Comparison of ENCODE assay signal across 25 cellular contexts in genomic region chr15:85828869-85829268, GRCh38. TPM values are rescaled to one million over a fixed set of nuclear protein-coding genes. Genes with fewer than 3 reads are reported as not detected.
DNase-seq lines count a peak whose midpoint lies in the region; ATAC-seq and TF ChIP-seq lines count a peak whose summit lies in the region.
"Had no signal": no experiment of that assay in that cellular context is flagged by ENCODE, and none has a peak within 500 bp of the region (broad histone marks: within the 10 kb centered on the region; RNA-seq: fewer than 3 reads in every experiment).

No MANE protein-coding gene starts in this region.

- no peak for TF ChIP-seq CTCF in glutamatergic neuron (IDR thresholded peaks at IDR 0.05; ENCODE audit: partially characterized antibody, unreplicated experiment)

- ATAC-seq in HG03280 (IDR thresholded peaks at IDR 0.05; ENCODE audit: unreplicated experiment), result peak; percentile 53
- ATAC-seq: pancreas; stimulated activated memory B cell treated with anti-CD40 and anti-IgM and Interleukin-4, amounts not matched to agents 10 μg/mL and 1 μg/mL and 100 μg/mL, for 72 hours had no signal

- peaks cover 15% of the 10 kb centered on the region for H3K27me3 Mint-ChIP-seq in glutamatergic neuron (ENCODE audit: unreplicated experiment)
- H3K27me3 Mint-ChIP-seq: activated CD4-positive, alpha-beta T cell treated with anti-CD3 and anti-CD28 coated beads, Interleukin-2, amount 10 ng/mL, durations not matched to agents 7 days and 5 days had no signal

- H3K36me3 Mint-ChIP-seq in glutamatergic neuron (ENCODE audit: unreplicated experiment), result no peaks in the 10 kb centered on the region
- H3K36me3 Mint-ChIP-seq: stimulated activated memory B cell treated with anti-CD40 and anti-IgM and Interleukin-4, amounts not matched to agents 10 μg/mL and 1 μg/mL and 100 μg/mL, for 72 hours had no signal

- DNase-seq in ELF-1 (ENCODE audit: low read depth, low spot score), result peak; percentile 14
- peak; percentile 87 for DNase-seq in NCI-H82 (lab: John Stamatoyannopoulos, UW)
- DNase-seq in glutamatergic neuron, result peak; percentile 46
- no peak for DNase-seq in NCI-H187 (lab: John Stamatoyannopoulos, UW)
- DNase-seq in NCI-H2029 (lab: John Stamatoyannopoulos, UW), result no peak
- DNase-seq in HUDEP-2 (lab: John Stamatoyannopoulos, UW; ENCODE audit: unreplicated experiment in 76 of 76), result no peak
- DNase-seq in activated naive CD4-positive, alpha-beta T cell (lab: John Stamatoyannopoulos, UW), result no peak
- DNase-seq: activated CD4-positive, alpha-beta T cell treated with anti-CD3 and anti-CD28 coated beads, Interleukin-2, amount 10 ng/mL, durations not matched to agents 7 days and 5 days; activated naive CD4-positive, alpha-beta T cell treated with anti-CD3 and anti-CD28 coated beads, Interleukin-2, amount 50 U/mL, for 16 hours; activated T-cell treated with anti-CD3 and anti-CD28 coated beads, Interleukin-2, amount 50 U/mL, for 48 hours; amygdala; C1 segment of cervical spinal cord; Caco-2; dermis blood vessel endothelial cell; kidney; MG63; NCI-H1417; NCI-H526 treated with DMSO at 0.1 percent for 48 hours; pancreas; Right ventricle myocardium superior; spleen; stimulated activated CD4-positive, alpha-beta T cell treated with anti-CD3 and anti-CD28 coated beads, Interleukin-2, amount 100 ng/mL, for 48 hours had no signal

- H3K4me3 Mint-ChIP-seq in glutamatergic neuron (ENCODE audit: unreplicated experiment), result peak overlapping the region; percentile 64
- H3K4me3 Mint-ChIP-seq: activated CD4-positive, alpha-beta T cell treated with anti-CD3 and anti-CD28 coated beads, Interleukin-2, amount 10 ng/mL, durations not matched to agents 7 days and 5 days; nephron; stimulated activated memory B cell treated with anti-CD40 and anti-IgM and Interleukin-4, amounts not matched to agents 10 μg/mL and 1 μg/mL and 100 μg/mL, for 72 hours had no signal

- H3K4me1 Mint-ChIP-seq in glutamatergic neuron (ENCODE audit: low read depth, unreplicated experiment), result peaks cover 57% of the 10 kb centered on the region
- H3K4me1 Mint-ChIP-seq: stimulated activated memory B cell treated with anti-CD40 and anti-IgM and Interleukin-4, amounts not matched to agents 10 μg/mL and 1 μg/mL and 100 μg/mL, for 72 hours had no signal

- peaks cover 16% of the 10 kb centered on the region for H3K9me3 Mint-ChIP-seq in glutamatergic neuron (ENCODE audit: unreplicated experiment)
- H3K9me3 Mint-ChIP-seq: activated CD4-positive, alpha-beta T cell treated with anti-CD3 and anti-CD28 coated beads, Interleukin-2, amount 10 ng/mL, durations not matched to agents 7 days and 5 days; nephron; stimulated activated memory B cell treated with anti-CD40 and anti-IgM and Interleukin-4, amounts not matched to agents 10 μg/mL and 1 μg/mL and 100 μg/mL, for 72 hours had no signal

- H3K27ac Mint-ChIP-seq in glutamatergic neuron (ENCODE audit: unreplicated experiment), result peak overlapping the region; percentile 98
- H3K27ac Mint-ChIP-seq: activated CD4-positive, alpha-beta T cell treated with anti-CD3 and anti-CD28 coated beads, Interleukin-2, amount 10 ng/mL, durations not matched to agents 7 days and 5 days; nephron; stimulated activated memory B cell treated with anti-CD40 and anti-IgM and Interleukin-4, amounts not matched to agents 10 μg/mL and 1 μg/mL and 100 μg/mL, for 72 hours had no signal

RNA-seq across cellular contexts. Expression of gene KLHL25, which starts 34.1 kb away (rescaled TPM):
- 45.1 TPM for total RNA-seq in glutamatergic neuron (ENCODE audit: unreplicated experiment)

Comparison
In these comparisons a context has a peak if more than half of its experiments do, and no peak if none do; other contexts are left out.
1. DNase-seq: peak in ELF-1 (single experiment), NCI-H82 (single experiment) and glutamatergic neuron (single experiment); none in NCI-H187 (0 of 2), NCI-H2029 (single experiment), HUDEP-2 (0 of 76) and activated naive CD4-positive, alpha-beta T cell (0 of 4).